In the genomic region with DNA sequence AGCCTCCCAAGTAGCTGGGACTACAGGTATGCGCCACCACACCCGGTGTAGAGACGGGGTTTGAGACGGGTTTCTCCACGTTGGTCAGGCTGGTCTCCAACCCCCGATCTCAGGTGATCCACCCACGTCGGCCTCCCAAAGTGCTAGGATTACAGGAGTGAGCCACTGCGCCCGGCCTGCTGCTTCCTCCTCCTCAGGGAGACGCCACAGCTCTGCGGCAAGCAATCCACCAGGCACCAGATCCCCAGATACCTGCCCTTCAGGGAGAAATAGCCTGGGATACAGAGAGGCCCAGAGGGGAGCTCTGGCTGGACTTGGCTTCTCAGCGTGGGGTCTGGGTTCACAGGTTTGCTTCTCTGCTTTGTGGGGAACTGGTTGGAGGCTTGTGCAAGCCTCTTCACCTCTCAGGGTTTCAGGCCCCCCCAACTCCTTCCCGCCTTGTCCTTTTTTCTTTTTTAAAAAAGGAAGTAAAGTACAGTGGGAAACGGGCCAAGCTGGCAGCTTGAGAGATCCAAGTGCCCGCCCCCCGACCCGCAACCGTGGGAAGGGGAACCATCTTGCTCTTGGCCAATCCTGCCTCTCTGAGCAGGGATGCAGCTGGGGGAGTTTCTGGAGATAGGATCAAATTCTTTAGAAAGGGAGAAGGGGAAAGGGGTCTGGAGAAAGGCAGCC, we compare ENCODE assay signal across 10 cellular contexts. TPM values are rescaled to one million over a fixed set of nuclear protein-coding genes. Genes with fewer than 3 reads are reported as not detected.
DNase-seq lines count a peak whose midpoint lies in the region; ATAC-seq and TF ChIP-seq lines count a peak whose summit lies in the region.
"Had no signal": no experiment of that assay in that cellular context is flagged by ENCODE, and none has a peak within 500 bp of the region (broad histone marks: within the 10 kb centered on the region; RNA-seq: fewer than 3 reads in every experiment).

No MANE protein-coding gene starts in this region.

- H3K27me3 ChIP-seq in iPS-18a (ENCODE audit: control insufficient read depth, insufficient read depth, low read length) (peaks cover 55% of the 10 kb centered on the region), transverse colon (peaks cover 18% of the 10 kb centered on the region)

- in situ Hi-C loops in transverse colon (cut with MboI; ENCODE audit: low pct_ligation_motif_present in 1 of 4, low pct_unique_long_range_greater_than_20kb in 1 of 4, low sequenced_read_pairs in 3 of 4) = no loop called here

- H3K4me3 ChIP-seq in iPS-18a (ENCODE audit: low read length) = peak overlapping the region; percentile 70
- peak overlapping the region in 1 of 4 donors; percentile 60 for H3K4me3 ChIP-seq in transverse colon

- CTCF ChIA-PET in activated naive CD4-positive, alpha-beta T cell treated with anti-CD3 and anti-CD28 coated beads, Interleukin-2, amount 10 ng/mL, durations not matched to agents 7 days and 5 days (lab: Charles Lee) = interaction anchor here (0.6 to 1.2 kb wide), 2 partner anchors 12 to 203 kb away, joined by 3 to 4 read pairs; no protein-coding TSS in a partner anchor
- CTCF ChIA-PET in WTC11 (lab: Charles Lee) = interaction anchor here (0.5 to 10.6 kb wide), 19 partner anchors 8 to 306 kb away, joined by 3 to 135 read pairs (median 5); partner anchors contain the start of genes PRPSAP1, RHBDF2 and UBE2O

- H3K9ac ChIP-seq in iPS-18a (ENCODE audit: low read length) = no peak overlapping the region

- peak overlapping the region; percentile 87 for H3K4me3 Mint-ChIP-seq in activated naive CD4-positive, alpha-beta T cell treated with anti-CD3 and anti-CD28 coated beads, Interleukin-2, amount 10 ng/mL, durations not matched to agents 7 days and 5 days
- peak overlapping the region; percentile 92 for H3K4me3 Mint-ChIP-seq in WTC11

- H3K36me3 ChIP-seq in iPS-18a (ENCODE audit: control insufficient read depth, low read depth, low read length) = no peaks in the 10 kb centered on the region
- H3K36me3 ChIP-seq in transverse colon = no peaks in the 10 kb centered on the region

- TF ChIP-seq CTCF in WTC11 (IDR thresholded peaks at IDR 0.05) (no peak), transverse colon (IDR thresholded peaks at IDR 0.05) (no peak)

- WGBS in transverse colon (ENCODE audit: low coverage in 1 of 2), 2 donors = 50 to 84% methylated on average over 2 to 19 of the region's 19 CpGs

- no peak overlapping the region for H3K27ac ChIP-seq in iPS-18a (ENCODE audit: low read length)
- peak overlapping the region in 3 of 4 donors; percentile 75 to 81 (median 77) for H3K27ac ChIP-seq in transverse colon
- H3K27ac ChIP-seq: C4-2B had no signal

- TF ChIP-seq POLR2A in transverse colon (IDR thresholded peaks at IDR 0.05) = no peak

- intact Hi-C loops in transverse colon (cut with DNase I; ENCODE audit: low total_unique reads) = no loop called here

- no peaks in the 10 kb centered on the region for H3K9me3 Mint-ChIP-seq in activated naive CD4-positive, alpha-beta T cell treated with anti-CD3 and anti-CD28 coated beads, Interleukin-2, amount 10 ng/mL, durations not matched to agents 7 days and 5 days
- peaks cover 5% of the 10 kb centered on the region for H3K9me3 Mint-ChIP-seq in WTC11

- H3K4me1 Mint-ChIP-seq in activated naive CD4-positive, alpha-beta T cell treated with anti-CD3 and anti-CD28 coated beads, Interleukin-2, amount 10 ng/mL, durations not matched to agents 7 days and 5 days = peaks cover 24% of the 10 kb centered on the region
- peaks cover 9% of the 10 kb centered on the region; the same call in 1 of the 2 replicates for H3K4me1 Mint-ChIP-seq in WTC11

- peaks cover 68% of the 10 kb centered on the region for H3K27me3 Mint-ChIP-seq in activated naive CD4-positive, alpha-beta T cell treated with anti-CD3 and anti-CD28 coated beads, Interleukin-2, amount 10 ng/mL, durations not matched to agents 7 days and 5 days
- H3K27me3 Mint-ChIP-seq in WTC11 (ENCODE audit: low read depth) = peaks cover 46% of the 10 kb centered on the region

- DNase-seq in activated naive CD4-positive, alpha-beta T cell treated with anti-CD3 and anti-CD28 coated beads, Interleukin-2, amount 10 ng/mL, durations not matched to agents 7 days and 5 days = no peak
- no peak for DNase-seq in activated naive CD4-positive, alpha-beta T cell treated with Interleukin-2 at 50 U/mL for 16 hours
- no peak for DNase-seq in WTC11 (ENCODE audit: low spot score)
- no peak for DNase-seq in transverse colon
- DNase-seq in AG20443 (ENCODE audit: low spot score) = no peak

- ATAC-seq in WTC11 = no peak
- ATAC-seq in HG02852 (IDR thresholded peaks at IDR 0.05; ENCODE audit: unreplicated experiment) = no peak
- ATAC-seq in GM18511 (IDR thresholded peaks at IDR 0.05; ENCODE audit: unreplicated experiment) = no peak
- ATAC-seq: K562 had no signal

- no peak for TF ChIP-seq EP300 in transverse colon (IDR thresholded peaks at IDR 0.05; ENCODE audit: low read depth)

- peaks cover 6% of the 10 kb centered on the region for H3K4me1 ChIP-seq in iPS-18a (ENCODE audit: control insufficient read depth, low read depth, low read length)
- H3K4me1 ChIP-seq in transverse colon = peaks cover 8 to 41% (median 37%) of the 10 kb centered on the region in 4 donors

- no peaks in the 10 kb centered on the region for H3K36me3 Mint-ChIP-seq in activated naive CD4-positive, alpha-beta T cell treated with anti-CD3 and anti-CD28 coated beads, Interleukin-2, amount 10 ng/mL, durations not matched to agents 7 days and 5 days
- H3K36me3 Mint-ChIP-seq in WTC11 = no peaks in the 10 kb centered on the region

- POLR2A ChIA-PET in WTC11 (lab: Charles Lee) = interaction anchor here (0.5 to 1.2 kb wide), 2 partner anchors 28 to 40 kb away, joined by 4 read pairs; partner anchors contain the start of gene PRPSAP1

- H3K9me3 ChIP-seq in iPS-18a (ENCODE audit: control insufficient read depth, low read depth, low read length) (no peaks in the 10 kb centered on the region), transverse colon (no peaks in the 10 kb centered on the region)

- no peak overlapping the region for H3K27ac Mint-ChIP-seq in activated naive CD4-positive, alpha-beta T cell treated with anti-CD3 and anti-CD28 coated beads, Interleukin-2, amount 10 ng/mL, durations not matched to agents 7 days and 5 days
- H3K27ac Mint-ChIP-seq in WTC11 = no peak overlapping the region

TF ChIP-seq in WTC11, 78 proteins besides CTCF, POLR2A, EP300 and RAD21 (continues in another document):
- TF ChIP-seq, protein P1, sequence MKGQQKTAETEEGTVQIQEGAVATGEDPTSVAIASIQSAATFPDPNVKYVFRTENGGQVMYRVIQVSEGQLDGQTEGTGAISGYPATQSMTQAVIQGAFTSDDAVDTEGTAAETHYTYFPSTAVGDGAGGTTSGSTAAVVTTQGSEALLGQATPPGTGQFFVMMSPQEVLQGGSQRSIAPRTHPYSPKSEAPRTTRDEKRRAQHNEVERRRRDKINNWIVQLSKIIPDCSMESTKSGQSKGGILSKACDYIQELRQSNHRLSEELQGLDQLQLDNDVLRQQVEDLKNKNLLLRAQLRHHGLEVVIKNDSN (CRISPR knock-in tag; IDR thresholded peaks at IDR 0.05) = no peak
- no peak for TF ChIP-seq ESRRA (CRISPR knock-in tag; IDR thresholded peaks at IDR 0.05; ENCODE audit: borderline replicate concordance)
- TF ChIP-seq ATF2 (CRISPR knock-in tag; IDR thresholded peaks at IDR 0.05; ENCODE audit: borderline replicate concordance, low read depth) = no peak
- TF ChIP-seq CBFB (CRISPR knock-in tag; IDR thresholded peaks at IDR 0.05; ENCODE audit: low read depth) = no peak
- TF ChIP-seq TEAD4 (CRISPR knock-in tag; IDR thresholded peaks at IDR 0.05) = no peak
- TF ChIP-seq, protein P2, sequence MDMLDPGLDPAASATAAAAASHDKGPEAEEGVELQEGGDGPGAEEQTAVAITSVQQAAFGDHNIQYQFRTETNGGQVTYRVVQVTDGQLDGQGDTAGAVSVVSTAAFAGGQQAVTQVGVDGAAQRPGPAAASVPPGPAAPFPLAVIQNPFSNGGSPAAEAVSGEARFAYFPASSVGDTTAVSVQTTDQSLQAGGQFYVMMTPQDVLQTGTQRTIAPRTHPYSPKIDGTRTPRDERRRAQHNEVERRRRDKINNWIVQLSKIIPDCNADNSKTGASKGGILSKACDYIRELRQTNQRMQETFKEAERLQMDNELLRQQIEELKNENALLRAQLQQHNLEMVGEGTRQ (CRISPR knock-in tag; IDR thresholded peaks at IDR 0.05) = no peak
- no peak for TF ChIP-seq ZNF396 (CRISPR knock-in tag; IDR thresholded peaks at IDR 0.05; ENCODE audit: borderline replicate concordance)
- no peak for TF ChIP-seq NFATC4 (CRISPR knock-in tag; IDR thresholded peaks at IDR 0.05)

RNA-seq across cellular contexts. Expression of gene SPHK1, which starts 2.6 kb away (rescaled TPM):
- 2.5 to 2.9 TPM (median 2.8 TPM) in 3 replicates for total RNA-seq in WTC11 (2021)
- total RNA-seq in transverse colon = 10 to 100 TPM in 1 of 4 donors, 1 to 10 TPM in 2, not detected in 1; 4.2 to 16.1 (median 6.8) TPM

RNA-seq across cellular contexts. Expression of gene PRPSAP1, which starts 28.1 kb away (rescaled TPM):
- total RNA-seq in WTC11 (2021) (50.0 to 56.5 TPM (median 52.3 TPM) in 3 replicates), transverse colon (100 to 1,000 TPM in 2 of 4 donors, 10 to 100 TPM in 2; 50.1 to 147 (median 96.7) TPM)
